In the genomic region with DNA sequence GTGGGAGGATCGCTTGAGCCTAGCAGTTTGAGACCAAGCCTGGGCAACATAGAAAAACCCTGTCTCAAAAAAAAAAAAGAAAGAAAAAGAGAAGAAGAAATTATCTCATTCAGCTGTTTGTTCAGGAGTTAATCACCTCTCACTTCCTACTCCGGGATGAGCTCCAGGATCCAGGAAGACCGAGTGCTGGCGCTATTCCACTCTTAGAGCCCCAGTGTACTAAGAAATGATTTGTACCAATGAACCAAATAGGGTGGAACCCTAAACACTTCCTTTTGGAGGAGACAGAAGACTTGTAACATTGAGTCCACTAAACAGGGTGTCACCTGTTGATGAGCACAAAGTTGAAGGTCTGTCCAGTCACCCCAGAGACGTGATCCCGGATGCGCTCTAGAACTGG, we compare ENCODE assay signal across 17 cellular contexts.
"Had no signal": no experiment of that assay in that cellular context is flagged by ENCODE, and none has a peak within 500 bp of the region (broad histone marks: within the 10 kb centered on the region; RNA-seq: fewer than 3 reads in every experiment).

No MANE protein-coding gene starts in this region.

- H3K4me3 Mint-ChIP-seq: activated CD4-positive, alpha-beta T cell treated with anti-CD3 and anti-CD28 coated beads, Interleukin-2, amount 10 ng/mL, durations not matched to agents 24 days and 14 days; central memory CD8-positive, alpha-beta T cell had no signal

- H3K9me3 ChIP-seq: ascending aorta, mucosa of descending colon, prostate gland, right atrium auricular region, upper lobe of right lung had no signal

- H3K4me3 ChIP-seq: ascending aorta, mucosa of descending colon, prostate gland, right atrium auricular region, upper lobe of right lung had no signal

- DNase-seq: activated CD4-positive, alpha-beta T cell treated with anti-CD3 and anti-CD28 coated beads, Interleukin-2, amount 10 ng/mL, durations not matched to agents 24 days and 14 days; activated CD4-positive, CD25-positive, alpha-beta regulatory T cell; activated CD8-positive, alpha-beta memory T cell treated with anti-CD3 and anti-CD28 coated beads for 24 hours; activated CD8-positive, alpha-beta memory T cell treated with anti-CD3 and anti-CD28 coated beads, Interleukin-2, amount 50 U/mL, for 48 hours; mesenchymal stem cell; mucosa of descending colon; naive B cell; stimulated activated CD4-positive, alpha-beta T cell treated with anti-CD3 and anti-CD28 coated beads, Interleukin-12 subunit alpha, Interleukin-12 subunit beta, amount 100 ng/mL, for 4 hours; stimulated activated CD4-positive, alpha-beta T cell treated with anti-CD3 and anti-CD28 coated beads, Interleukin-1b, Interleukin-23, amount 100 ng/mL, for 48 hours; stimulated activated naive CD8-positive, alpha-beta T cell treated with anti-CD3 and anti-CD28 coated beads, Interleukin-15, Interleukin-2, amounts not matched to agents 100 U/mL and 50 U/mL, for 24 hours; T-helper 1 cell; T-helper 9 cell; upper lobe of right lung had no signal

- H3K27me3 ChIP-seq: ascending aorta, right atrium auricular region, upper lobe of right lung had no signal

- ATAC-seq: mucosa of descending colon; stimulated activated naive CD8-positive, alpha-beta T cell treated with anti-CD3 and anti-CD28 coated beads, Interleukin-15, Interleukin-2, amounts not matched to agents 100 U/mL and 50 U/mL, for 24 hours; upper lobe of right lung had no signal

- H3K27me3 Mint-ChIP-seq: activated CD4-positive, alpha-beta T cell treated with anti-CD3 and anti-CD28 coated beads, Interleukin-2, amount 10 ng/mL, durations not matched to agents 24 days and 14 days; central memory CD8-positive, alpha-beta T cell; naive B cell had no signal

- H3K27ac ChIP-seq: ascending aorta, prostate gland, right atrium auricular region, upper lobe of right lung had no signal

- H3K9me3 Mint-ChIP-seq: activated CD4-positive, alpha-beta T cell treated with anti-CD3 and anti-CD28 coated beads, Interleukin-2, amount 10 ng/mL, durations not matched to agents 24 days and 14 days; central memory CD8-positive, alpha-beta T cell; naive B cell had no signal

- H3K4me1 ChIP-seq: prostate gland had no signal

- H3K27ac Mint-ChIP-seq: activated CD4-positive, alpha-beta T cell treated with anti-CD3 and anti-CD28 coated beads, Interleukin-2, amount 10 ng/mL, durations not matched to agents 24 days and 14 days had no signal
